9 cellular contexts compared by ENCODE assay signal in the genomic region with DNA sequence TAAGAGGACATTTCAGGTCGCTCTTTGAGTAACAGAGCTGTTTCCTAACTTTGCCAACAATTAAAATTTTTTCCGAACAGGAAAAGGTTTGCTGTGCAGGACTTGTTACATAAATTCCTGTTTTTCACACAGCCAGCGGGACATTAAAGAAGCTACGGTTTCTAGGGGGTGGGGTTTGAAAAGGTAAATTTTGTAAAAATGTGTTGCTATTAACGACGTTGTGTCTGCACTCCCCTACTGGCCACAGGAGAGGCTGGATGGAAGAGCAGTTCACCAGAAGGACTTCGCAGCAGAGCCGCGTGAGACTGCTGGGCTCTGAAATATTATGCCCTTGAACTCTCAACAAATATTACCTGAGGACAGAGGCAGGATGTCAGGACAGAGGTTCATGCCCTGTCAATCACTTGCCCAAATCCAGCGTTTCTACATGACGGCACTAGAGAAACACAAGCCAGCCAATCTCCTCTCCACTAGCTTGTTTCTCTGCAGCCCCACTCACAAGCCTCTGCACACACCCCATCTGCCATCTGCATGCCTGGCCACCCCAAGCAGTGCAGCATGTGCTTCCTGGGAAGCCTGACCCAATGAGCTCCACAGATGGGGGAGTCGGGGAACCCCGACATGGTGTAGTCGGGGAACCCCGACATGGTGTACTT.
DNase-seq lines count a peak whose midpoint lies in the region; ATAC-seq and TF ChIP-seq lines count a peak whose summit lies in the region.
"Had no signal": no experiment of that assay in that cellular context is flagged by ENCODE, and none has a peak within 500 bp of the region (broad histone marks: within the 10 kb centered on the region; RNA-seq: fewer than 3 reads in every experiment).

No MANE protein-coding gene starts in this region.

- H4K20me1 ChIP-seq in Karpas-422 (ENCODE audit: insufficient read depth, low read depth, low read length): peaks cover 69% of the 10 kb centered on the region

- no peaks in the 10 kb centered on the region for H3K9me3 ChIP-seq in Karpas-422 (ENCODE audit: low read length)
- no peaks in the 10 kb centered on the region for H3K9me3 ChIP-seq in esophagus squamous epithelium

- H3K27me3 ChIP-seq in Karpas-422 (ENCODE audit: low read length) (no peaks in the 10 kb centered on the region), esophagus squamous epithelium (no peaks in the 10 kb centered on the region)

- H3K36me3 ChIP-seq in Karpas-422 (ENCODE audit: insufficient read depth, low read length) (peaks cover 11% of the 10 kb centered on the region; the same call in 1 of the 2 replicates), esophagus squamous epithelium (peaks cover 0 to 12% (median 0%) of the 10 kb centered on the region in 3 donors)

- no peak for TF ChIP-seq POLR2A in esophagus squamous epithelium (IDR thresholded peaks at IDR 0.05)

- H3K9ac ChIP-seq in Karpas-422 (ENCODE audit: low read length): no peak overlapping the region

- H3K27ac ChIP-seq in Karpas-422 (ENCODE audit: low read length) (peak overlapping the region; percentile 21; the same call in 1 of the 2 replicates), esophagus squamous epithelium (peak overlapping the region in 3 of 4 donors; percentile 36 to 53 (median 52))

- TF ChIP-seq CTCF in esophagus squamous epithelium (IDR thresholded peaks at IDR 0.05): no peak
- TF ChIP-seq CTCF in retinal pigment epithelial cell (conservative IDR thresholded peaks at IDR 0.05; ENCODE audit: low read depth, low read length): peak; percentile 18

- WGBS in esophagus squamous epithelium, 2 donors: 58 to 63% methylated on average over 11 to 15 of the region's 15 CpGs

- no peaks in the 10 kb centered on the region for H3K9me2 ChIP-seq in Karpas-422 (replicated peaks; ENCODE audit: insufficient read depth, low read length)

- no peak for DNase-seq in Karpas-422
- DNase-seq in esophagus squamous epithelium (lab: John Stamatoyannopoulos, UW): no peak
- DNase-seq in retinal pigment epithelial cell (ENCODE audit: low read depth): no peak
- DNase-seq in stimulated activated CD4-positive, alpha-beta T cell treated with anti-CD3 and anti-CD28 coated beads, Interleukin-4, amount 100 ng/mL, for 24 hours: no peak
- DNase-seq in activated CD8-positive, alpha-beta memory T cell treated with anti-CD3 and anti-CD28 coated beads, Interleukin-2, amount 50 U/mL, for 48 hours: no peak
- DNase-seq in NCI-H128 (lab: John Stamatoyannopoulos, UW; ENCODE audit: unreplicated experiment): no peak
- DNase-seq in NCI-H1930 (lab: John Stamatoyannopoulos, UW): no peak
- DNase-seq: NCI-H524 had no signal

- peaks cover 46% of the 10 kb centered on the region for H3K4me1 ChIP-seq in Karpas-422 (ENCODE audit: low read length)
- H3K4me1 ChIP-seq in esophagus squamous epithelium: peaks cover 5 to 89% (median 52%) of the 10 kb centered on the region in 3 donors

- H3K4me2 ChIP-seq in Karpas-422 (ENCODE audit: low read depth, low read length, poor library complexity, severe bottlenecking): peak overlapping the region; percentile 3

- intact Hi-C loops in esophagus squamous epithelium (cut with DNase I): no loop called here

- peaks cover 87% of the 10 kb centered on the region for H3K79me2 ChIP-seq in Karpas-422 (ENCODE audit: low read length)

- H2AFZ ChIP-seq in Karpas-422 (ENCODE audit: low read length): no peak overlapping the region

- ATAC-seq in GM18868 (IDR thresholded peaks at IDR 0.05; ENCODE audit: unreplicated experiment): peak; percentile 76

- no peak overlapping the region for H3K4me3 ChIP-seq in Karpas-422 (ENCODE audit: low read length)
- H3K4me3 ChIP-seq in esophagus squamous epithelium: no peak overlapping the region
- H3K4me3 ChIP-seq in retinal pigment epithelial cell (ENCODE audit: low read length): no peak overlapping the region
